In the genomic region with DNA sequence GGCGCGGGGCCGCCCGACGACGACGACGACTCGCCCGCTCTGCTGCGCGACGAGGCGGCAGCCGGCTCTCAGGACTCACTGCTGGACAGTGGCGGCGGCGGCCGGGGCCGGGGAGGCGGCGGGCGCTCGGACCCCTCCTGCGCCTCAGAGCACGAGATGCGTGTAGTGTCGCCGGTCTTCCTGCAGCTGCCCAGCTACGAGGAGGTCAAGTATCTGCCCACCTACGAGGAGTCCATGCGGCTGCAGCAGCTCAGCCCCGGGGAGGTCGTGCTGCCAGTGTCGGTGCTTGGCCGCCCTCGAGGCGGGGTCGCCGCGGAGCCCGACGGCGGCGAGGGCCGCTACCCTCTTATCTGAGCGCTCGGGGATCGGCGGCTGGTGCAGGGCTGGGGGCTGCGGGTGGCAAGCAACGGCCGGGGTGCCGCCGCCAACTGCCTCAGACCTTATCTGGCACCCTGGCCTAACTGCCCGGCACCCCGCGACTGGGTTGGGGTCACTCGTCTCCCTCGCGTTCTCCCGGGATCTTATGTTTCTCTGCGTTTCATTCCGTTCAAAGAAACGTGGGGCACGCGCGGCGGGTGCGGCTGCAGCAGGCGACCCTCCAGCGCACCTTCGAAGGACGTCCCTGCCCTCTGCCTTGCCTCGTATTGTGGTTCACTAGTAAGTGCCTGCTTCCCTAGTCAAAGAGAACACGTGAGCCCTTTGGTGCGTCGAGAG, we compare ENCODE assay signal across 8 cellular contexts. TPM values are rescaled to one million over a fixed set of nuclear protein-coding genes. Genes with fewer than 3 reads are reported as not detected.
DNase-seq lines count a peak whose midpoint lies in the region; ATAC-seq and TF ChIP-seq lines count a peak whose summit lies in the region.

No MANE protein-coding gene starts in this region.

- no peak overlapping the region for H3K27ac ChIP-seq in HL-60 (replicated peaks)
- H3K27ac ChIP-seq in psoas muscle = no peak overlapping the region

- H3K4me3 ChIP-seq in HL-60 (replicated peaks; ENCODE audit: insufficient read depth, low read length) (peak overlapping the region; percentile 44), psoas muscle (peak overlapping the region; percentile 76)

- CTCF ChIA-PET in activated CD4-positive, alpha-beta memory T cell treated with anti-CD3 and anti-CD28 coated beads for 36 hours (lab: Charles Lee) = interaction anchor here (0.8 to 0.9 kb wide), 2 partner anchors 9 to 177 kb away, joined by 3 to 4 read pairs; no protein-coding TSS in a partner anchor

- ATAC-seq in GM19455 (IDR thresholded peaks at IDR 0.05; ENCODE audit: unreplicated experiment) = peak; percentile 33
- ATAC-seq in psoas muscle = peak in 2 of 4 donors; percentile 17 to 27

- TF ChIP-seq CTCF in HL-60 (IDR thresholded peaks at IDR 0.05; ENCODE audit: insufficient read depth, low read length) (no peak), psoas muscle (IDR thresholded peaks at IDR 0.05) (no peak)

- DNase-seq in EL (peak; percentile 5), HL-60 (ENCODE audit: low read depth in 1 of 2, low spot score in 1 of 2) (no peak), germinal center (ENCODE audit: low spot score) (peak; percentile 5), psoas muscle (no peak), mesenteric fat pad (ENCODE audit: low spot score) (no peak)
- DNase-seq in activated CD4-positive, alpha-beta memory T cell treated with anti-CD3 and anti-CD28 coated beads for 36 hours = no peak
- no peak for DNase-seq in activated CD4-positive, alpha-beta T cell treated with anti-CD3 and anti-CD28 coated beads, Interleukin-2, amount 50 U/mL, for 1 hour

- no peaks in the 10 kb centered on the region for H3K36me3 Mint-ChIP-seq in activated CD4-positive, alpha-beta memory T cell treated with anti-CD3 and anti-CD28 coated beads for 36 hours

- POLR2A ChIA-PET in activated CD4-positive, alpha-beta memory T cell treated with anti-CD3 and anti-CD28 coated beads for 36 hours (lab: Charles Lee) = no interaction called here

- H3K4me1 Mint-ChIP-seq in activated CD4-positive, alpha-beta memory T cell treated with anti-CD3 and anti-CD28 coated beads for 36 hours (ENCODE audit: low read depth) = peaks cover 14% of the 10 kb centered on the region

- H3K4me1 ChIP-seq in psoas muscle = no peaks in the 10 kb centered on the region

- WGBS in psoas muscle, 3 donors = 1% methylated on average over 59 to 78 of the region's 78 CpGs

- no peaks in the 10 kb centered on the region for H3K36me3 ChIP-seq in psoas muscle (ENCODE audit: insufficient read depth in 1 of 2, low read depth in 1 of 2)

- H3K27ac Mint-ChIP-seq in activated CD4-positive, alpha-beta memory T cell treated with anti-CD3 and anti-CD28 coated beads for 36 hours = no peak overlapping the region

- H3K9me3 ChIP-seq in psoas muscle = no peaks in the 10 kb centered on the region

- H3K27me3 ChIP-seq in HL-60 (ENCODE audit: insufficient read depth, poor library complexity, severe bottlenecking) = peaks cover 11% of the 10 kb centered on the region
- H3K27me3 ChIP-seq in psoas muscle (ENCODE audit: insufficient read depth in 3 of 3, low read length in 2 of 3) = peaks cover 3 to 82% (median 9%) of the 10 kb centered on the region in 3 donors

- H3K9me3 Mint-ChIP-seq in activated CD4-positive, alpha-beta memory T cell treated with anti-CD3 and anti-CD28 coated beads for 36 hours = no peaks in the 10 kb centered on the region

- peak overlapping the region; percentile 72 for H3K4me3 Mint-ChIP-seq in activated CD4-positive, alpha-beta memory T cell treated with anti-CD3 and anti-CD28 coated beads for 36 hours

- intact Hi-C loops in activated CD4-positive, alpha-beta memory T cell treated with anti-CD3 and anti-CD28 coated beads for 36 hours (cut with micrococcal nuclease) = no loop called here
- intact Hi-C loops in psoas muscle (cut with DNase I) = no loop called here

- H3K27me3 Mint-ChIP-seq in activated CD4-positive, alpha-beta memory T cell treated with anti-CD3 and anti-CD28 coated beads for 36 hours = peaks cover 47% of the 10 kb centered on the region

RNA-seq across cellular contexts. Expression of a gene that starts 1.0 kb away (rescaled TPM):
- total RNA-seq in activated CD4-positive, alpha-beta memory T cell treated with anti-CD3 and anti-CD28 coated beads for 36 hours = not detected
- total RNA-seq in psoas muscle (under 1 TPM in 2 of 4 donors, not detected in 2; 0.10 to 0.26 TPM), mesenteric fat pad (0.87 TPM)
- polyA plus RNA-seq in psoas muscle = under 1 TPM in 2 of 3 donors, not detected in 1; 0.04 TPM

Comparison
In these comparisons a context has a peak if more than half of its experiments do, and no peak if none do; other contexts are left out.
1. DNase-seq: peak in EL (single experiment) and germinal center (single experiment); none in HL-60 (0 of 2), activated CD4-positive, alpha-beta memory T cell treated with anti-CD3 and anti-CD28 coated beads for 36 hours (single experiment), psoas muscle (0 of 2), mesenteric fat pad (single experiment) and activated CD4-positive, alpha-beta T cell treated with anti-CD3 and anti-CD28 coated beads, Interleukin-2, amount 50 U/mL, for 1 hour (single experiment).